In genomic region chr1:41819843-41820242, GRCh38 we compare ENCODE assay signal across 27 cellular contexts.
"Had no signal": no experiment of that assay in that cellular context is flagged by ENCODE, and none has a peak within 500 bp of the region (broad histone marks: within the 10 kb centered on the region; RNA-seq: fewer than 3 reads in every experiment).

No MANE protein-coding gene starts in this region.

- H2AFZ ChIP-seq: hepatocyte had no signal

- H3K27ac ChIP-seq: colonic mucosa, coronary artery, dorsolateral prefrontal cortex, epithelial cell of prostate, esophagus muscularis mucosa, esophagus squamous epithelium, foreskin keratinocyte, gastrocnemius medialis, gastroesophageal sphincter, heart right ventricle, hepatocyte had no signal

- DNase-seq: colonic mucosa; cortex of kidney; dermis blood vessel endothelial cell; dorsolateral prefrontal cortex; effector CD4-positive, alpha-beta T cell; effector CD8-positive, alpha-beta T cell; effector memory CD4-positive, alpha-beta T cell; effector memory CD8-positive, alpha-beta T cell; endodermal cell; erythroblast; esophagus squamous epithelium; foreskin fibroblast; foreskin keratinocyte; foreskin melanocyte; gastrocnemius medialis; glutamatergic neuron; head of caudate nucleus; heart right ventricle; hippocampal formation had no signal

- H3K27ac Mint-ChIP-seq: dendritic cell treated with granulocyte-macrophage colony-stimulating factor and Interleukin-4, amounts not matched to agents 40 ng/mL and 50 ng/mL, for 4 days; effector memory CD8-positive, alpha-beta T cell; endodermal cell had no signal

- H3K4me2 ChIP-seq: hepatocyte had no signal

- H3K4me1 ChIP-seq: colonic mucosa, foreskin keratinocyte had no signal

- H3K4me3 Mint-ChIP-seq: dendritic cell treated with granulocyte-macrophage colony-stimulating factor and Interleukin-4, amounts not matched to agents 40 ng/mL and 50 ng/mL, for 4 days; effector memory CD8-positive, alpha-beta T cell; endodermal cell had no signal

- H3K36me3 ChIP-seq: colonic mucosa, esophagus muscularis mucosa, esophagus squamous epithelium, gastrocnemius medialis, gastroesophageal sphincter, heart right ventricle had no signal

- H3K79me2 ChIP-seq: hepatocyte had no signal

- H3K9me3 ChIP-seq: colonic mucosa, esophagus muscularis mucosa, esophagus squamous epithelium, gastrocnemius medialis, gastroesophageal sphincter, heart right ventricle had no signal

- FAIRE-seq: endothelial cell of umbilical vein had no signal

- H3K9me3 Mint-ChIP-seq: dendritic cell treated with granulocyte-macrophage colony-stimulating factor and Interleukin-4, amounts not matched to agents 40 ng/mL and 50 ng/mL, for 4 days; effector memory CD8-positive, alpha-beta T cell; endodermal cell had no signal

- H3K27me3 Mint-ChIP-seq: effector memory CD8-positive, alpha-beta T cell had no signal

- H3K4me3 ChIP-seq: colonic mucosa, coronary artery, dorsolateral prefrontal cortex, esophagus muscularis mucosa, esophagus squamous epithelium, gastrocnemius medialis, gastroesophageal sphincter, heart right ventricle, hepatocyte had no signal

- H3K27me3 ChIP-seq: colonic mucosa, dorsolateral prefrontal cortex, esophagus muscularis mucosa, esophagus squamous epithelium, gastrocnemius medialis, gastroesophageal sphincter, heart right ventricle had no signal

- ATAC-seq: effector memory CD8-positive, alpha-beta T cell; esophagus mucosa; foreskin keratinocyte; gastrocnemius medialis; gastroesophageal sphincter had no signal
